25 cellular contexts compared by ENCODE assay signal in the genomic region with DNA sequence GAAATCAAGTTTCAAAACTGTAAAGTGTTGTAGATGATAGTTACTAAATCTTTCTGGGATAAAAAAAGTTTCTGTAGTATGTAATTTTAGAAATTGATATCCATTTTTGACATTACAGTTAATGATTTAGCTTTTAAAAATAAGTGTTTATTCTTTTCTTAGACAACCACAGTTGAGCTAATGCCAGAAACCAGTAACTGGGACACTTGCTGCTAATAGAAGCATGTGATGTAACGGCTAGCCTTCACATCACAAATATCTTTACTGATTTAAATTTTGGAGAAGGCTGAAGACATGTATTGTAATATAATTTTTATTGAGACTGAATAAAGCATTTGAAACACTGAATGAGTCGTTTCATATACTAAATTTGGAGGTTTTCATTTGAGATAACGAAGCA. TPM values are rescaled to one million over a fixed set of nuclear protein-coding genes. Genes with fewer than 3 reads are reported as not detected.
DNase-seq lines count a peak whose midpoint lies in the region; ATAC-seq, FAIRE-seq and TF ChIP-seq lines count a peak whose summit lies in the region.
"Had no signal": no experiment of that assay in that cellular context is flagged by ENCODE, and none has a peak within 500 bp of the region (broad histone marks: within the 10 kb centered on the region; RNA-seq: fewer than 3 reads in every experiment).

No MANE protein-coding gene starts in this region.

- TF ChIP-seq POLR2A in transverse colon (IDR thresholded peaks at IDR 0.05), result no peak

- H3K9me3 ChIP-seq in small intestine (ENCODE audit: control insufficient read depth, low read depth) (no peaks in the 10 kb centered on the region), transverse colon (no peaks in the 10 kb centered on the region)

- H3K36me3 ChIP-seq in small intestine (ENCODE audit: control insufficient read depth in 2 of 2, insufficient read depth in 2 of 2, low read length in 2 of 2), result no peaks in the 10 kb centered on the region
- no peaks in the 10 kb centered on the region for H3K36me3 ChIP-seq in transverse colon

- peak; percentile 91 for FAIRE-seq in small intestine (lab: Jason Lieb, UNC)
- FAIRE-seq: GM19239 had no signal

- H3K4me1 ChIP-seq in small intestine (ENCODE audit: control insufficient read depth in 2 of 2, insufficient read depth in 1 of 2, low read depth in 1 of 2, low read length in 1 of 2), result peaks cover 0 to 3% of the 10 kb centered on the region in 2 donors
- H3K4me1 ChIP-seq in transverse colon, result peaks cover 0 to 42% (median 22%) of the 10 kb centered on the region in 4 donors

- ATAC-seq in Right ventricle myocardium superior (ENCODE audit: poor library complexity), result peak; percentile 39
- no peak for ATAC-seq in HG03354 (IDR thresholded peaks at IDR 0.05; ENCODE audit: poor library complexity, severe bottlenecking, unreplicated experiment)
- no peak for ATAC-seq in HG03439 (IDR thresholded peaks at IDR 0.05; ENCODE audit: unreplicated experiment)
- ATAC-seq: CD8-positive, alpha-beta T cell had no signal

- DNase-seq in Right ventricle myocardium superior (no peak), cardiac septum (ENCODE audit: low spot score) (no peak), cerebellum (ENCODE audit: low spot score) (peak; percentile 16), medulla oblongata (ENCODE audit: extremely low spot score) (peak; percentile 33), small intestine (no peak), transverse colon (no peak)
- DNase-seq: ACHN; Calu3; CD8-positive, alpha-beta T cell; DMS153; GDM1; H9; Karpas-422; MV-4-11; NCI-H1105 treated with DMSO at 0.1 percent for 48 hours; NCI-H2029 treated with DMSO at 0.1 percent for 48 hours; NCI-H226; NCI-H510A treated with DMSO at 0.1 percent for 48 hours; NCI-H748 treated with DMSO at 0.1 percent for 48 hours; PC-9 had no signal

- no peak overlapping the region for H3K4me3 ChIP-seq in small intestine (ENCODE audit: low read depth in 1 of 2, low read length in 2 of 2)
- no peak overlapping the region for H3K4me3 ChIP-seq in transverse colon
- H3K4me3 ChIP-seq: PC-9 had no signal

- intact Hi-C loops in Right ventricle myocardium superior (cut with DNase I), result no loop called here
- intact Hi-C loops in cardiac septum (cut with DNase I), result no loop called here
- intact Hi-C loops in transverse colon (cut with DNase I; ENCODE audit: low total_unique reads), result no loop called here

- WGBS in small intestine, 3 donors, result 82 to 93% (median 89%) methylated on average over 3 of the region's 3 CpGs
- 80 to 93% methylated on average over 3 of the region's 3 CpGs for WGBS in transverse colon (ENCODE audit: low coverage in 1 of 2), 2 donors

- H3K27ac ChIP-seq in small intestine (ENCODE audit: low read depth in 1 of 2, low read length in 1 of 2) (no peak overlapping the region), transverse colon (no peak overlapping the region)
- H3K27ac ChIP-seq: 22Rv1, PC-9, RWPE1 had no signal

- in situ Hi-C loops in transverse colon (cut with MboI; ENCODE audit: low pct_ligation_motif_present in 1 of 4, low pct_unique_long_range_greater_than_20kb in 1 of 4, low sequenced_read_pairs in 3 of 4), result no loop called here

- TF ChIP-seq CTCF in transverse colon (IDR thresholded peaks at IDR 0.05), result no peak

- no peak for TF ChIP-seq EP300 in transverse colon (IDR thresholded peaks at IDR 0.05; ENCODE audit: low read depth)

- H3K27me3 ChIP-seq in small intestine (ENCODE audit: control insufficient read depth in 2 of 2, insufficient read depth in 2 of 2, low read length in 2 of 2), result no peaks in the 10 kb centered on the region
- no peaks in the 10 kb centered on the region for H3K27me3 ChIP-seq in transverse colon

RNA-seq across cellular contexts. Expression of gene CSNK1G3, which starts 18.8 kb away (rescaled TPM):
- total RNA-seq in Right ventricle myocardium superior (23.6 TPM), cardiac septum (28.0 TPM), cerebellum (122 TPM), transverse colon (10 to 100 TPM; 31.8 to 84.0 (median 55.9) TPM)
- polyA plus RNA-seq in small intestine, result 10 to 100 TPM; 16.7 to 21.5 (median 18.9) TPM

Comparison
In these comparisons a context has a peak if more than half of its experiments do, and no peak if none do; other contexts are left out.
1. DNase-seq: peak in cerebellum (single experiment) and medulla oblongata (single experiment); none in Right ventricle myocardium superior (single experiment), cardiac septum (single experiment), small intestine (single experiment) and transverse colon (single experiment).